ENCODE assay signal across 9 cellular contexts in the genomic region with DNA sequence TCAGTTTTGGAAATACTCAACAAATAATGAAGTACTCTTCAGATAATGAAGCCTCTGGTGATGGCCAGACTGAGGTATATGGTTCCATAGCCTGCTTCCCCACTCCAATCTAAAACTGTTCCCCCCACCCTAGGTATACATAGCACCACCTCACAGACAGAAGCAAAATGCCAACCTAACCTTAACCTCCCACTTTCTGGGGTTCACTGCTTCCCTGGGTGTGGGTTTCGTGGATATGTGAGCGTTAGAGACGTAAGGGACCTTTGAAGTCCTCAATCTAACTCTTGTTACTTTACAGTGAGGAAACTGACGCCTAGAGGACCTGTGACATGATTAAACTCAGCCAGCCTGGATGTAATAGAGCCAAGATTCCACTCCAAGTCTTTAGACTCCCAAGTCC. TPM values are rescaled to one million over a fixed set of nuclear protein-coding genes. Genes with fewer than 3 reads are reported as not detected.
DNase-seq lines count a peak whose midpoint lies in the region; ATAC-seq and TF ChIP-seq lines count a peak whose summit lies in the region.
"Had no signal": no experiment of that assay in that cellular context is flagged by ENCODE, and none has a peak within 500 bp of the region (broad histone marks: within the 10 kb centered on the region; RNA-seq: fewer than 3 reads in every experiment).

No MANE protein-coding gene starts in this region.

- H3K27me3 Mint-ChIP-seq in activated CD4-positive, alpha-beta T cell treated with anti-CD3 and anti-CD28 coated beads, Interleukin-2, amount 10 ng/mL, durations not matched to agents 7 days and 5 days, result no peaks in the 10 kb centered on the region
- no peaks in the 10 kb centered on the region for H3K27me3 Mint-ChIP-seq in WTC11 (ENCODE audit: low read depth)
- H3K27me3 Mint-ChIP-seq in stimulated activated naive B cell treated with anti-CD40 and anti-IgM and Interleukin-4, amounts not matched to agents 10 μg/mL and 1 μg/mL and 100 μg/mL, for 72 hours, result no peaks in the 10 kb centered on the region

- POLR2A ChIA-PET in activated CD4-positive, alpha-beta T cell treated with anti-CD3 and anti-CD28 coated beads, Interleukin-2, amount 10 ng/mL, durations not matched to agents 7 days and 5 days (lab: Charles Lee), result no interaction called here
- POLR2A ChIA-PET in WTC11 (lab: Charles Lee), result interaction anchor here (1.1 kb wide), 2 partner anchors 11 to 77 kb away, joined by 3 read pairs; no protein-coding TSS in a partner anchor
- POLR2A ChIA-PET in GM10248 (lab: Yijun Ruan, JAX), result no interaction called here

- H3K4me1 ChIP-seq in foreskin keratinocyte, result peaks cover 9% of the 10 kb centered on the region

- H3K27ac Mint-ChIP-seq in activated CD4-positive, alpha-beta T cell treated with anti-CD3 and anti-CD28 coated beads, Interleukin-2, amount 10 ng/mL, durations not matched to agents 7 days and 5 days, result no peak overlapping the region
- no peak overlapping the region for H3K27ac Mint-ChIP-seq in WTC11
- peak overlapping the region; percentile 91 for H3K27ac Mint-ChIP-seq in stimulated activated naive B cell treated with anti-CD40 and anti-IgM and Interleukin-4, amounts not matched to agents 10 μg/mL and 1 μg/mL and 100 μg/mL, for 72 hours

- peak overlapping the region; percentile 83 for H3K27ac ChIP-seq in foreskin keratinocyte

- H3K27me3 ChIP-seq in foreskin keratinocyte, result no peaks in the 10 kb centered on the region

- DNase-seq in activated CD4-positive, alpha-beta T cell treated with anti-CD3 and anti-CD28 coated beads, Interleukin-2, amount 10 ng/mL, durations not matched to agents 7 days and 5 days, result no peak
- no peak for DNase-seq in activated CD4-positive, alpha-beta T cell treated with anti-CD3 and anti-CD28 coated beads, Interleukin-2, amount 50 U/mL, for 1 hour
- DNase-seq in WTC11 (ENCODE audit: low spot score) (no peak), foreskin keratinocyte (no peak), NCI-H1930 (lab: John Stamatoyannopoulos, UW) (no peak), posterior cingulate gyrus (no peak), GM10248 (ENCODE audit: extremely low spot score) (no peak)
- DNase-seq in stimulated activated naive B cell treated with anti-CD40 and anti-IgM and Interleukin-4, amounts not matched to agents 10 μg/mL and 1 μg/mL and 100 μg/mL, for 72 hours, result no peak
- DNase-seq: left colon had no signal

- intact Hi-C loops in posterior cingulate gyrus (cut with DNase I), result no loop called here

- TF ChIP-seq CTCF in WTC11 (IDR thresholded peaks at IDR 0.05), result no peak
- no peak for TF ChIP-seq CTCF in foreskin keratinocyte (conservative IDR thresholded peaks at IDR 0.05)
- TF ChIP-seq CTCF in GM10248 (IDR thresholded peaks at IDR 0.05; ENCODE audit: control extremely low read depth, extremely low read depth, low read depth, missing control alignments), result no peak

- H3K4me3 Mint-ChIP-seq in activated CD4-positive, alpha-beta T cell treated with anti-CD3 and anti-CD28 coated beads, Interleukin-2, amount 10 ng/mL, durations not matched to agents 7 days and 5 days, result peak overlapping the region; percentile 90
- H3K4me3 Mint-ChIP-seq in WTC11, result peak overlapping the region; percentile 90
- H3K4me3 Mint-ChIP-seq in stimulated activated naive B cell treated with anti-CD40 and anti-IgM and Interleukin-4, amounts not matched to agents 10 μg/mL and 1 μg/mL and 100 μg/mL, for 72 hours, result peak overlapping the region; percentile 91 to 95

- peaks cover 27% of the 10 kb centered on the region for H3K4me1 Mint-ChIP-seq in activated CD4-positive, alpha-beta T cell treated with anti-CD3 and anti-CD28 coated beads, Interleukin-2, amount 10 ng/mL, durations not matched to agents 7 days and 5 days
- peaks cover 34% of the 10 kb centered on the region for H3K4me1 Mint-ChIP-seq in WTC11
- H3K4me1 Mint-ChIP-seq in stimulated activated naive B cell treated with anti-CD40 and anti-IgM and Interleukin-4, amounts not matched to agents 10 μg/mL and 1 μg/mL and 100 μg/mL, for 72 hours, result peaks cover 26 to 34% of the 10 kb centered on the region in 2 donors

- ATAC-seq in WTC11 (no peak), foreskin keratinocyte (no peak)
- ATAC-seq in stimulated activated naive B cell treated with anti-CD40 and anti-IgM and Interleukin-4, amounts not matched to agents 10 μg/mL and 1 μg/mL and 100 μg/mL, for 72 hours (replicated peaks), result no peak
- ATAC-seq: left colon had no signal

- peaks cover 28% of the 10 kb centered on the region for H3K36me3 Mint-ChIP-seq in activated CD4-positive, alpha-beta T cell treated with anti-CD3 and anti-CD28 coated beads, Interleukin-2, amount 10 ng/mL, durations not matched to agents 7 days and 5 days (ENCODE audit: low read depth)
- H3K36me3 Mint-ChIP-seq in WTC11, result peaks cover 43% of the 10 kb centered on the region
- peaks cover 15 to 22% of the 10 kb centered on the region in 2 donors for H3K36me3 Mint-ChIP-seq in stimulated activated naive B cell treated with anti-CD40 and anti-IgM and Interleukin-4, amounts not matched to agents 10 μg/mL and 1 μg/mL and 100 μg/mL, for 72 hours

- CTCF ChIA-PET in activated CD4-positive, alpha-beta T cell treated with anti-CD3 and anti-CD28 coated beads, Interleukin-2, amount 10 ng/mL, durations not matched to agents 7 days and 5 days (lab: Charles Lee), result interaction anchor here (1.6 kb wide), 1 partner anchor 9 kb away, joined by 4 read pairs; no protein-coding TSS in a partner anchor
- CTCF ChIA-PET in WTC11 (lab: Charles Lee), result no interaction called here
- CTCF ChIA-PET in GM10248 (lab: Yijun Ruan, JAX), result no interaction called here

- H3K9me3 Mint-ChIP-seq in activated CD4-positive, alpha-beta T cell treated with anti-CD3 and anti-CD28 coated beads, Interleukin-2, amount 10 ng/mL, durations not matched to agents 7 days and 5 days, result no peaks in the 10 kb centered on the region
- no peaks in the 10 kb centered on the region for H3K9me3 Mint-ChIP-seq in WTC11
- no peaks in the 10 kb centered on the region for H3K9me3 Mint-ChIP-seq in stimulated activated naive B cell treated with anti-CD40 and anti-IgM and Interleukin-4, amounts not matched to agents 10 μg/mL and 1 μg/mL and 100 μg/mL, for 72 hours

TF ChIP-seq in WTC11, 78 proteins besides CTCF, POLR2A, EP300 and RAD21:
- TF ChIP-seq, protein P1, sequence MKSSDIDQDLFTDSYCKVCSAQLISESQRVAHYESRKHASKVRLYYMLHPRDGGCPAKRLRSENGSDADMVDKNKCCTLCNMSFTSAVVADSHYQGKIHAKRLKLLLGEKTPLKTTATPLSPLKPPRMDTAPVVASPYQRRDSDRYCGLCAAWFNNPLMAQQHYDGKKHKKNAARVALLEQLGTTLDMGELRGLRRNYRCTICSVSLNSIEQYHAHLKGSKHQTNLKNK (CRISPR knock-in tag; IDR thresholded peaks at IDR 0.05), result no peak
- TF ChIP-seq, protein P2, sequence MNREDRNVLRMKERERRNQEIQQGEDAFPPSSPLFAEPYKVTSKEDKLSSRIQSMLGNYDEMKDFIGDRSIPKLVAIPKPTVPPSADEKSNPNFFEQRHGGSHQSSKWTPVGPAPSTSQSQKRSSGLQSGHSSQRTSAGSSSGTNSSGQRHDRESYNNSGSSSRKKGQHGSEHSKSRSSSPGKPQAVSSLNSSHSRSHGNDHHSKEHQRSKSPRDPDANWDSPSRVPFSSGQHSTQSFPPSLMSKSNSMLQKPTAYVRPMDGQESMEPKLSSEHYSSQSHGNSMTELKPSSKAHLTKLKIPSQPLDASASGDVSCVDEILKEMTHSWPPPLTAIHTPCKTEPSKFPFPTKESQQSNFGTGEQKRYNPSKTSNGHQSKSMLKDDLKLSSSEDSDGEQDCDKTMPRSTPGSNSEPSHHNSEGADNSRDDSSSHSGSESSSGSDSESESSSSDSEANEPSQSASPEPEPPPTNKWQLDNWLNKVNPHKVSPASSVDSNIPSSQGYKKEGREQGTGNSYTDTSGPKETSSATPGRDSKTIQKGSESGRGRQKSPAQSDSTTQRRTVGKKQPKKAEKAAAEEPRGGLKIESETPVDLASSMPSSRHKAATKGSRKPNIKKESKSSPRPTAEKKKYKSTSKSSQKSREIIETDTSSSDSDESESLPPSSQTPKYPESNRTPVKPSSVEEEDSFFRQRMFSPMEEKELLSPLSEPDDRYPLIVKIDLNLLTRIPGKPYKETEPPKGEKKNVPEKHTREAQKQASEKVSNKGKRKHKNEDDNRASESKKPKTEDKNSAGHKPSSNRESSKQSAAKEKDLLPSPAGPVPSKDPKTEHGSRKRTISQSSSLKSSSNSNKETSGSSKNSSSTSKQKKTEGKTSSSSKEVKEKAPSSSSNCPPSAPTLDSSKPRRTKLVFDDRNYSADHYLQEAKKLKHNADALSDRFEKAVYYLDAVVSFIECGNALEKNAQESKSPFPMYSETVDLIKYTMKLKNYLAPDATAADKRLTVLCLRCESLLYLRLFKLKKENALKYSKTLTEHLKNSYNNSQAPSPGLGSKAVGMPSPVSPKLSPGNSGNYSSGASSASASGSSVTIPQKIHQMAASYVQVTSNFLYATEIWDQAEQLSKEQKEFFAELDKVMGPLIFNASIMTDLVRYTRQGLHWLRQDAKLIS (CRISPR knock-in tag; IDR thresholded peaks at IDR 0.05; ENCODE audit: borderline replicate concordance), result no peak
- TF ChIP-seq SMAD4 (CRISPR knock-in tag; IDR thresholded peaks at IDR 0.05) (no peak), MXD4 (CRISPR knock-in tag; IDR thresholded peaks at IDR 0.05; ENCODE audit: borderline replicate concordance) (no peak), SMAD3 (CRISPR knock-in tag; IDR thresholded peaks at IDR 0.05; ENCODE audit: borderline replicate concordance) (no peak), ESRRA (CRISPR knock-in tag; IDR thresholded peaks at IDR 0.05; ENCODE audit: borderline replicate concordance) (no peak), ZNF671 (CRISPR knock-in tag; IDR thresholded peaks at IDR 0.05) (no peak)
- TF ChIP-seq, protein P3, sequence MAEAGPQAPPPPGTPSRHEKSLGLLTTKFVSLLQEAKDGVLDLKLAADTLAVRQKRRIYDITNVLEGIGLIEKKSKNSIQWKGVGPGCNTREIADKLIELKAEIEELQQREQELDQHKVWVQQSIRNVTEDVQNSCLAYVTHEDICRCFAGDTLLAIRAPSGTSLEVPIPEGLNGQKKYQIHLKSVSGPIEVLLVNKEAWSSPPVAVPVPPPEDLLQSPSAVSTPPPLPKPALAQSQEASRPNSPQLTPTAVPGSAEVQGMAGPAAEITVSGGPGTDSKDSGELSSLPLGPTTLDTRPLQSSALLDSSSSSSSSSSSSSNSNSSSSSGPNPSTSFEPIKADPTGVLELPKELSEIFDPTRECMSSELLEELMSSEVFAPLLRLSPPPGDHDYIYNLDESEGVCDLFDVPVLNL (CRISPR knock-in tag; IDR thresholded peaks at IDR 0.05; ENCODE audit: borderline replicate concordance, low read depth), result no peak

RNA-seq across cellular contexts. Expression of gene RHBDD2, which starts 1.4 kb away (rescaled TPM):
- 10 to 100 TPM; 21.1 to 21.8 TPM for total RNA-seq in activated CD4-positive, alpha-beta T cell treated with anti-CD3 and anti-CD28 coated beads, Interleukin-2, amount 10 ng/mL, durations not matched to agents 7 days and 5 days
- 31.4 to 35.5 TPM (median 34.3 TPM) in 3 replicates for total RNA-seq in WTC11 (2021)
- total RNA-seq in foreskin keratinocyte, result 26.2 and 30.4 TPM in 2 replicates
- polyA plus RNA-seq in foreskin keratinocyte, result 37.6 and 47.1 TPM in 2 replicates

RNA-seq across cellular contexts. Expression of gene POR, which starts 34.7 kb away (rescaled TPM):
- 10 to 100 TPM; 29.9 to 37.1 TPM for total RNA-seq in activated CD4-positive, alpha-beta T cell treated with anti-CD3 and anti-CD28 coated beads, Interleukin-2, amount 10 ng/mL, durations not matched to agents 7 days and 5 days
- total RNA-seq in WTC11 (2021) (151 to 178 TPM (median 169 TPM) in 3 replicates), foreskin keratinocyte (44.7 and 45.4 TPM in 2 replicates)
- 44.0 and 44.5 TPM in 2 replicates for polyA plus RNA-seq in foreskin keratinocyte
